In the genomic region with DNA sequence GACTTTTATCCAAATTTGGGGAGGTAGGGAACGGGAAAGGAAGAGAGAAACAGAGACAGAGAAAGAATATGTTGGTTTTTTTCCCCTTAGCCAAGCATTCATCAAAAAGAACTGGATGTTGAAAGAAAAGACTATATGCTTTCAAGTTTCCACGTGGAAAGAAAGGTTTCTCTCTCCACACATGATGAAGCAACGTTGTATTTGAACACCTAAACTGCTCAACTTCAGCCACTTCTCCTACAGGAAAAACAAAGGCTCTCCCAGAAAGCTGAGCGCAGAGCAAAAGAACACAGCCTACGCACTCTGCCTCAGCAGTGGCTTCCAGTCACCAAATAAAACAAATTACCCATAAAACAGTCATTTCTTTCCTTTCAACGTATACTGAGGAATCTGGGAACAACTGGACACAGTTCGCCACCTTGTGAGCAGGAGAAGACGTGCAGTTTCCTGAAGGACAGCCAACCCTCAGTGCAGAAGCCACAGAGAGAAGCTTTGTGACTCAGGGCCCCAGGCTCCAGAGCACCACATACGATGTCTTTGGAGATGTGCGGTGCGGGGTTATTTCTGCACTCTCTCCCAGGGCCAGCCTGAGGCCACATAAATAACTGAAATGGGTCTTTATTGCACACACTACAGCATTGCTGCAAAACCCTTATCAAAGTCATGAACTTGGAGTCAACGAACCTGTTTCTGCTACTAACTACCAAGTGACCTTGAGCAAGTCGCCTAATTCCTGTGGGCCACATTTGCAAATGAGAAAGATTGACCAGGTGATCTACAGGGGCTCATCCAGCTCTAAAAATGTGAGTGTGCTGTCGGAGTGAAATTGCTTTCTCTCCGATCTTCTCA, we compare ENCODE assay signal across 8 cellular contexts. TPM values are rescaled to one million over a fixed set of nuclear protein-coding genes. Genes with fewer than 3 reads are reported as not detected.
DNase-seq lines count a peak whose midpoint lies in the region; ATAC-seq and TF ChIP-seq lines count a peak whose summit lies in the region.

No MANE protein-coding gene starts in this region.

- ATAC-seq in GM19043 (IDR thresholded peaks at IDR 0.05; ENCODE audit: low read depth, unreplicated experiment) (peak; percentile 75), HG03378 (IDR thresholded peaks at IDR 0.05; ENCODE audit: unreplicated experiment) (peak; percentile 77), mucosa of descending colon (peak; percentile 93)

- peak; percentile 76 for DNase-seq in EH (ENCODE audit: low read depth)
- DNase-seq in NCI-H82 (lab: John Stamatoyannopoulos, UW): peak; percentile 64
- peak; percentile 53 to 70 for DNase-seq in T47D (ENCODE audit: low read depth in 1 of 2, low spot score in 1 of 2)
- DNase-seq in mucosa of descending colon: peak in 2 of 3 donors; percentile 39 to 57
- no peak for DNase-seq in activated gamma-delta T cell treated with Interleukin-2 at 50 U/mL for 16 hours
- no peak for DNase-seq in posterior vena cava (ENCODE audit: low spot score)

- H3K4me1 ChIP-seq in mucosa of descending colon (ENCODE audit: low read depth): no peaks in the 10 kb centered on the region

- in situ Hi-C loops in T47D (cut with HindIII; ENCODE audit: low pct_unique_long_range_greater_than_20kb, low sequenced_read_pairs): no loop called here

- H3K4me3 ChIP-seq in mucosa of descending colon: no peak overlapping the region

- TF ChIP-seq CTCF in mucosa of descending colon (IDR thresholded peaks at IDR 0.05): no peak

- H3K36me3 ChIP-seq in mucosa of descending colon (ENCODE audit: low read depth): no peaks in the 10 kb centered on the region

- H3K9me3 ChIP-seq in mucosa of descending colon: no peaks in the 10 kb centered on the region

- intact Hi-C loops in mucosa of descending colon (cut with DNase I, micrococcal nuclease) (no loop called here), posterior vena cava (cut with DNase I) (loop anchor here (10.0 kb wide), 1 partner anchor 129 kb away; no protein-coding TSS in a partner anchor)

RNA-seq across cellular contexts. Expression of gene IL17F, which starts 10.1 kb away (rescaled TPM):
- total RNA-seq in mucosa of descending colon (not detected), posterior vena cava (not detected)

RNA-seq across cellular contexts. Expression of gene IL17A, which starts 48.0 kb away (rescaled TPM):
- total RNA-seq in mucosa of descending colon (not detected), posterior vena cava (not detected)

RNA-seq across cellular contexts. Expression of gene MCM3, which starts 50.3 kb away (rescaled TPM):
- 10 to 100 TPM; 32.1 to 43.6 (median 36.7) TPM for total RNA-seq in mucosa of descending colon
- 10 to 100 TPM; 24.5 to 25.6 TPM for total RNA-seq in posterior vena cava

Comparison
In these comparisons a context has a peak if more than half of its experiments do, and no peak if none do; other contexts are left out.
1. DNase-seq: peak in EH (single experiment), NCI-H82 (single experiment), T47D (2 of 2) and mucosa of descending colon (2 of 3); none in activated gamma-delta T cell treated with Interleukin-2 at 50 U/mL for 16 hours (single experiment) and posterior vena cava (single experiment).
2. intact Hi-C loops: an anchor here in posterior vena cava (10.0 kb wide); none called in mucosa of descending colon.
3. Peak in every context shown above with its lines, with median percentiles within 50 percentile points of each other: ATAC-seq.